Comparison of ENCODE assay signal across 28 cellular contexts in the genomic region with DNA sequence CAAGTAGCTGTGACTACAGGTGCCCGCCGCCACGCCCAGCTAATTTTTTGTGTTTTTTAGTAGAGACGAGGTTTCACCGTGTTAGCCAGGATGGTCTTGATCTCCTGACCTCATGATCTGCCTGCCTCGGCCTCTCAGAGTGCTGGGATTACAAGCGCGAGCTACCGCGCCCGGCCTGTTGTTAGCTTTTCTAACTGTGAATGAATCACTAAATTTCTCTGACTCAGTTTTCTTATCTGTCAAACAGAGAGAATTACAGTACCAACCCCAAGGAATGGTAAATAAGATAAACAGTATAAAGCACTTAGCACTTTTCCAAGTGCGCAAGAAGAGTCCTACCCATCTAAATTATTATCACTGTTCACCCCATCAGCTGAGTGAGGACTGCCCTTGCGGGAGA.
"Had no signal": no experiment of that assay in that cellular context is flagged by ENCODE, and none has a peak within 500 bp of the region (broad histone marks: within the 10 kb centered on the region; RNA-seq: fewer than 3 reads in every experiment).

No MANE protein-coding gene starts in this region.

- ATAC-seq: natural killer cell; psoas muscle; right cardiac atrium; right lobe of liver; stimulated activated memory B cell treated with anti-CD40 and anti-IgM and Interleukin-4, amounts not matched to agents 10 μg/mL and 1 μg/mL and 100 μg/mL, for 72 hours; stimulated activated naive CD8-positive, alpha-beta T cell treated with anti-CD3 and anti-CD28 coated beads, Interleukin-15, amount 100 ng/mL, for 72 hours; stimulated activated naive CD8-positive, alpha-beta T cell treated with anti-CD3 and anti-CD28 coated beads, Interleukin-15, Interleukin-2, amounts not matched to agents 100 U/mL and 50 U/mL, for 24 hours; upper lobe of right lung had no signal

- H3K9me3 ChIP-seq: ovary, psoas muscle, right lobe of liver, sigmoid colon, spleen, suprapubic skin, testis, tibial artery, transverse colon, upper lobe of right lung, uterus had no signal

- H3K4me3 ChIP-seq: neural progenitor cell, ovary, psoas muscle, right lobe of liver, sigmoid colon, smooth muscle cell, spleen, suprapubic skin, testis, tibial artery, transverse colon, upper lobe of right lung, uterus had no signal

- H3K4me2 ChIP-seq: neural progenitor cell, smooth muscle cell had no signal

- H3K79me2 ChIP-seq: parathyroid adenoma had no signal

- H3K4me1 ChIP-seq: neural progenitor cell, parathyroid adenoma, psoas muscle, right lobe of liver, sigmoid colon, suprapubic skin, testis, tibial artery, transverse colon, upper lobe of right lung, uterus had no signal

- H3K27ac ChIP-seq: neural progenitor cell, ovary, parathyroid adenoma, psoas muscle, right lobe of liver, sigmoid colon, spleen, suprapubic skin, testis, tibial artery, transverse colon, upper lobe of right lung, uterus had no signal

- H2AFZ ChIP-seq: neural progenitor cell, parathyroid adenoma had no signal

- H3K36me3 ChIP-seq: neural progenitor cell, ovary, right lobe of liver, sigmoid colon, suprapubic skin, tibial artery, transverse colon, upper lobe of right lung, uterus had no signal

- DNase-seq: natural killer cell; occipital lobe; ovary; posterior cingulate gyrus; psoas muscle; right cardiac atrium; right lobe of liver; sigmoid colon; spleen; stimulated activated CD4-positive, alpha-beta T cell treated with anti-CD3 and anti-CD28 coated beads, Interleukin-12 subunit alpha, Interleukin-12 subunit beta, amount 100 ng/mL, for 4 hours; stimulated activated CD4-positive, alpha-beta T cell treated with anti-CD3 and anti-CD28 coated beads, Interleukin-1b, Interleukin-23, amount 100 ng/mL, for 48 hours; stimulated activated CD4-positive, alpha-beta T cell treated with anti-CD3 and anti-CD28 coated beads, Interleukin-4, amount 100 ng/mL, for 1 hour; stimulated activated CD4-positive, alpha-beta T cell treated with anti-CD3 and anti-CD28 coated beads, Interleukin-4, amount 100 ng/mL, for 4 hours; stimulated activated CD8-positive, alpha-beta memory T cell treated with anti-CD3 and anti-CD28 coated beads, Interleukin-4, amount 100 ng/mL, for 48 hours; stimulated activated naive CD4-positive, alpha-beta T cell; stimulated activated naive CD8-positive, alpha-beta T cell treated with anti-CD3 and anti-CD28 coated beads, Interleukin-15, amount 100 ng/mL, for 72 hours; stimulated activated naive CD8-positive, alpha-beta T cell treated with anti-CD3 and anti-CD28 coated beads, Interleukin-15, Interleukin-2, amounts not matched to agents 100 U/mL and 50 U/mL, for 24 hours; substantia nigra; testis; tibial artery; transverse colon; upper lobe of right lung; uterus had no signal

- H3K9ac ChIP-seq: neural progenitor cell, parathyroid adenoma had no signal

- H3K27me3 ChIP-seq: neural progenitor cell, ovary, right lobe of liver, sigmoid colon, spleen, suprapubic skin, testis, tibial artery, transverse colon, upper lobe of right lung, uterus had no signal
